ENCODE assay signal across 8 cellular contexts in genomic region chr9:120868339-120868675, GRCh38. TPM values are rescaled to one million over a fixed set of nuclear protein-coding genes. Genes with fewer than 3 reads are reported as not detected.
DNase-seq lines count a peak whose midpoint lies in the region; ATAC-seq lines count a peak whose summit lies in the region.

No MANE protein-coding gene starts in this region.

- no peaks in the 10 kb centered on the region for H3K27me3 Mint-ChIP-seq in T-helper 1 cell treated with Interleukin-12 subunit alpha and Interleukin-12 subunit beta and Interleukin-4 antibody, amounts not matched to agents 30 μg/mL and 1 μg/mL, for 36 hours (ENCODE audit: low read depth)
- H3K27me3 Mint-ChIP-seq in activated CD4-positive, alpha-beta memory T cell treated with anti-CD3 and anti-CD28 coated beads, Interleukin-2, amount 10 ng/mL, durations not matched to agents 7 days and 5 days, result no peaks in the 10 kb centered on the region

- no peak for DNase-seq in T-helper 1 cell
- DNase-seq in activated CD4-positive, alpha-beta memory T cell treated with anti-CD3 and anti-CD28 coated beads, Interleukin-2, amount 10 ng/mL, durations not matched to agents 7 days and 5 days, result no peak
- DNase-seq in effector CD8-positive, alpha-beta T cell (lab: John Stamatoyannopoulos, UW), result no peak
- DNase-seq in OCI-M1 (lab: John Stamatoyannopoulos, UW), result no peak

- no peak for ATAC-seq in HG03135 (IDR thresholded peaks at IDR 0.05; ENCODE audit: unreplicated experiment)

- H3K4me3 ChIP-seq in iPS-15b (ENCODE audit: low read depth, low read length), result peak overlapping the region; percentile 48
- H3K4me3 ChIP-seq in stomach smooth muscle (ENCODE audit: low read length in 2 of 2), result peak overlapping the region; percentile 73 to 81

- H3K27me3 ChIP-seq in iPS-15b (ENCODE audit: control insufficient read depth, insufficient read depth, low read length), result no peaks in the 10 kb centered on the region
- no peaks in the 10 kb centered on the region for H3K27me3 ChIP-seq in stomach smooth muscle (ENCODE audit: control insufficient read depth in 1 of 2, insufficient read depth in 2 of 2, low read length in 2 of 2)

- CTCF ChIA-PET in activated CD4-positive, alpha-beta memory T cell treated with anti-CD3 and anti-CD28 coated beads, Interleukin-2, amount 10 ng/mL, durations not matched to agents 7 days and 5 days (lab: Charles Lee), result interaction anchor here (0.7 to 5.8 kb wide), 17 partner anchors 9 to 205 kb away, joined by 3 to 66 read pairs (median 7); partner anchors contain the start of gene PHF19

- H3K36me3 Mint-ChIP-seq in T-helper 1 cell treated with Interleukin-12 subunit alpha and Interleukin-12 subunit beta and Interleukin-4 antibody, amounts not matched to agents 30 μg/mL and 1 μg/mL, for 36 hours (ENCODE audit: low read depth), result peaks cover 51% of the 10 kb centered on the region
- peaks cover 80% of the 10 kb centered on the region for H3K36me3 Mint-ChIP-seq in activated CD4-positive, alpha-beta memory T cell treated with anti-CD3 and anti-CD28 coated beads, Interleukin-2, amount 10 ng/mL, durations not matched to agents 7 days and 5 days (ENCODE audit: low read depth)

- POLR2A ChIA-PET in activated CD4-positive, alpha-beta memory T cell treated with anti-CD3 and anti-CD28 coated beads, Interleukin-2, amount 10 ng/mL, durations not matched to agents 7 days and 5 days (lab: Charles Lee), result interaction anchor here (0.7 to 18.3 kb wide), 15 partner anchors 9 to 207 kb away, joined by 3 to 864 read pairs (median 10); partner anchors contain the start of genes CNTRL, FBXW2, PHF19 and PSMD5

- H3K36me3 ChIP-seq in iPS-15b (ENCODE audit: control insufficient read depth, insufficient read depth, low read length) (peaks cover 11% of the 10 kb centered on the region), stomach smooth muscle (ENCODE audit: control insufficient read depth in 2 of 2, insufficient read depth in 2 of 2, low read length in 2 of 2) (peaks cover 11 to 33% of the 10 kb centered on the region in 2 donors)

- H3K4me1 ChIP-seq in iPS-15b (ENCODE audit: control insufficient read depth, insufficient read depth, low read length), result peaks cover 7% of the 10 kb centered on the region
- peaks cover 13% of the 10 kb centered on the region for H3K4me1 ChIP-seq in stomach smooth muscle (ENCODE audit: control insufficient read depth, insufficient read depth, low read length)

- H3K4me3 Mint-ChIP-seq in T-helper 1 cell treated with Interleukin-12 subunit alpha and Interleukin-12 subunit beta and Interleukin-4 antibody, amounts not matched to agents 30 μg/mL and 1 μg/mL, for 36 hours, result peak overlapping the region; percentile 63
- H3K4me3 Mint-ChIP-seq in activated CD4-positive, alpha-beta memory T cell treated with anti-CD3 and anti-CD28 coated beads, Interleukin-2, amount 10 ng/mL, durations not matched to agents 7 days and 5 days, result peak overlapping the region; percentile 52

- peaks cover 29% of the 10 kb centered on the region for H3K4me1 Mint-ChIP-seq in T-helper 1 cell treated with Interleukin-12 subunit alpha and Interleukin-12 subunit beta and Interleukin-4 antibody, amounts not matched to agents 30 μg/mL and 1 μg/mL, for 36 hours (ENCODE audit: low read depth)
- peaks cover 47% of the 10 kb centered on the region for H3K4me1 Mint-ChIP-seq in activated CD4-positive, alpha-beta memory T cell treated with anti-CD3 and anti-CD28 coated beads, Interleukin-2, amount 10 ng/mL, durations not matched to agents 7 days and 5 days

- H3K27ac Mint-ChIP-seq in T-helper 1 cell treated with Interleukin-12 subunit alpha and Interleukin-12 subunit beta and Interleukin-4 antibody, amounts not matched to agents 30 μg/mL and 1 μg/mL, for 36 hours, result peak overlapping the region; percentile 79
- peak overlapping the region; percentile 64 for H3K27ac Mint-ChIP-seq in activated CD4-positive, alpha-beta memory T cell treated with anti-CD3 and anti-CD28 coated beads, Interleukin-2, amount 10 ng/mL, durations not matched to agents 7 days and 5 days

- no peaks in the 10 kb centered on the region for H3K9me3 Mint-ChIP-seq in T-helper 1 cell treated with Interleukin-12 subunit alpha and Interleukin-12 subunit beta and Interleukin-4 antibody, amounts not matched to agents 30 μg/mL and 1 μg/mL, for 36 hours
- H3K9me3 Mint-ChIP-seq in activated CD4-positive, alpha-beta memory T cell treated with anti-CD3 and anti-CD28 coated beads, Interleukin-2, amount 10 ng/mL, durations not matched to agents 7 days and 5 days, result no peaks in the 10 kb centered on the region

- H3K27ac ChIP-seq in stomach smooth muscle (ENCODE audit: low read length), result peak overlapping the region; percentile 80

- H3K9ac ChIP-seq in iPS-15b (ENCODE audit: low read depth, low read length), result no peak overlapping the region
- H3K9ac ChIP-seq in stomach smooth muscle (ENCODE audit: low read length in 2 of 2), result peak overlapping the region; percentile 42 to 80

- H3K9me3 ChIP-seq in iPS-15b (ENCODE audit: control insufficient read depth, insufficient read depth, low read length) (no peaks in the 10 kb centered on the region), stomach smooth muscle (ENCODE audit: control insufficient read depth in 2 of 2, low read length in 2 of 2) (no peaks in the 10 kb centered on the region)

RNA-seq across cellular contexts. Expression of gene PHF19, which starts 8.7 kb away (rescaled TPM):
- 100 to 1,000 TPM; 229 TPM for total RNA-seq in activated CD4-positive, alpha-beta memory T cell treated with anti-CD3 and anti-CD28 coated beads, Interleukin-2, amount 10 ng/mL, durations not matched to agents 7 days and 5 days

RNA-seq across cellular contexts. Expression of gene PSMD5, which starts 25.6 kb away (rescaled TPM):
- 10 to 100 TPM; 51.8 to 64.0 TPM for total RNA-seq in activated CD4-positive, alpha-beta memory T cell treated with anti-CD3 and anti-CD28 coated beads, Interleukin-2, amount 10 ng/mL, durations not matched to agents 7 days and 5 days

RNA-seq across cellular contexts. Expression of gene TRAF1, which starts 58.3 kb away (rescaled TPM):
- total RNA-seq in activated CD4-positive, alpha-beta memory T cell treated with anti-CD3 and anti-CD28 coated beads, Interleukin-2, amount 10 ng/mL, durations not matched to agents 7 days and 5 days, result 10 to 100 TPM; 73.6 to 74.3 TPM
